9 cellular contexts compared by ENCODE assay signal in the genomic region with DNA sequence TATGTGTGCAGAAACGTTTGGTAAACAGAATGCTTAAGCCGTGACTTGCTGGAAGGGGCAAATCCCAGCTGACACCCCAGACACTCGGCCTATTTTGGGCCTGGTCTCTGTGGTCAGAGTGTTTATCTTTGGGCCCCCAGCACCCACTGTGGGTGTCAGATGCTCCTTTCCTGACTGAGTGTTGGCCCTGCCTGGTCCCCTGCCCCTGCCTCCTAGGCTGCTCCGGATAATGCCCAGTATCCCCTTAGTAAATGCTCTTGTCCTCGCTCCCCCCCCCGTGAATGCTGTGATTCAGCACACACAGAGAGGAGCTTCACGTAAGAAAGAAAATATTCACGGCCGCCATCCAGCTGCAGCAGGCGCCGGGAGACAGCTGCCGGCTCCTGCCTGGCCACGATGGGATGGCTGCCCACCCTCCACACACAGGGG. TPM values are rescaled to one million over a fixed set of nuclear protein-coding genes. Genes with fewer than 3 reads are reported as not detected.
A peak's percentile ranks its signal among the peaks of the same experiment; 100 is the strongest.
DNase-seq lines count a peak whose midpoint lies in the region; ATAC-seq, FAIRE-seq and TF ChIP-seq lines count a peak whose summit lies in the region.
"Had no signal": no experiment of that assay in that cellular context is flagged by ENCODE, and none has a peak within 500 bp of the region (broad histone marks: within the 10 kb centered on the region; RNA-seq: fewer than 3 reads in every experiment).

No MANE protein-coding gene starts in this region.

- peak overlapping the region in 1 of 2 donors; percentile 20 for H3K27ac ChIP-seq in kidney (ENCODE audit: low read depth in 2 of 2, low read length in 2 of 2)
- peak overlapping the region in 20 of 21 experiments; percentile 15 to 88 (median 76) for H3K27ac ChIP-seq in skin epidermis

- no peak for TF ChIP-seq POLR2A in H54 (IDR thresholded peaks at IDR 0.05; ENCODE audit: low read depth, low read length)

- H3K27ac Mint-ChIP-seq in brain, result peak overlapping the region; percentile 79 to 98 (median 93)
- H3K27ac Mint-ChIP-seq: activated B cell treated with CpG ODN at 0.5 μM for 24 hours had no signal

- no peak overlapping the region for H3K9ac ChIP-seq in kidney (ENCODE audit: low read length in 2 of 2)

- intact Hi-C loops in kidney (cut with DNase I), result no loop called here

- TF ChIP-seq CTCF in brain (conservative IDR thresholded peaks at IDR 0.05), result no peak
- no peak for TF ChIP-seq CTCF in kidney (IDR thresholded peaks at IDR 0.05; ENCODE audit: borderline replicate concordance, extremely low read depth, insufficient read depth)

- H3K4me3 ChIP-seq in kidney (ENCODE audit: low read length in 2 of 2) (no peak overlapping the region), skin epidermis (no peak overlapping the region)

- no peaks in the 10 kb centered on the region for H3K36me3 Mint-ChIP-seq in brain

- peaks cover 4 to 10% of the 10 kb centered on the region in 2 donors for H3K4me1 ChIP-seq in kidney (ENCODE audit: control insufficient read depth in 1 of 2, insufficient read depth in 1 of 2, low read depth in 1 of 2, low read length in 2 of 2)

- FAIRE-seq in H54 (lab: Jason Lieb, UNC) (no peak), kidney (lab: Jason Lieb, UNC) (no peak)

- H3K9me3 ChIP-seq in kidney (ENCODE audit: control insufficient read depth in 1 of 2, low read length in 2 of 2), result no peaks in the 10 kb centered on the region

- H3K4me3 Mint-ChIP-seq in brain, result peak overlapping the region; percentile 8 to 69 (median 34)
- H3K4me3 Mint-ChIP-seq: activated B cell treated with CpG ODN at 0.5 μM for 24 hours had no signal

- peaks cover 95% of the 10 kb centered on the region for H3K4me1 Mint-ChIP-seq in brain
- H3K4me1 Mint-ChIP-seq: activated B cell treated with CpG ODN at 0.5 μM for 24 hours had no signal

- DNase-seq in H54 (ENCODE audit: insufficient read length, low spot score) (peak; percentile 67), kidney (peak; percentile 71), kidney glomerular epithelial cell (lab: John Stamatoyannopoulos, UW) (no peak), NCI-H1105 (lab: John Stamatoyannopoulos, UW) (no peak), NCI-H1048 (lab: John Stamatoyannopoulos, UW) (no peak)
- DNase-seq: activated B cell treated with CpG ODN at 0.5 μM for 24 hours had no signal

- no peaks in the 10 kb centered on the region for H3K9me3 Mint-ChIP-seq in brain
- H3K9me3 Mint-ChIP-seq: activated B cell treated with CpG ODN at 0.5 μM for 24 hours had no signal

- ATAC-seq in esophagus mucosa, result no peak

- H3K27me3 Mint-ChIP-seq in brain, result peaks cover 6% of the 10 kb centered on the region
- H3K27me3 Mint-ChIP-seq: activated B cell treated with CpG ODN at 0.5 μM for 24 hours had no signal

- no peaks in the 10 kb centered on the region for H3K36me3 ChIP-seq in kidney (ENCODE audit: control insufficient read depth in 1 of 2, insufficient read depth in 2 of 2, low read length in 2 of 2)

RNA-seq across cellular contexts. Expression of gene ANGPTL2, which starts 11.3 kb away (rescaled TPM):
- polyA plus RNA-seq in brain (ENCODE audit: insufficient read depth, low read depth, low replicate concordance), result 14.9 TPM
- total RNA-seq in kidney, result 12.4 TPM
- polyA plus RNA-seq in kidney (ENCODE audit: insufficient read depth, low read depth, low replicate concordance), result 4.3 TPM
- total RNA-seq in esophagus mucosa, result 2.1 TPM
- total RNA-seq: activated B cell treated with CpG ODN at 0.5 μM for 24 hours had no signal

Comparison
In these comparisons a context has a peak if more than half of its experiments do, and no peak if none do; other contexts are left out.
1. DNase-seq: peak in H54 (single experiment) and kidney (single experiment); none in kidney glomerular epithelial cell (single experiment), NCI-H1105 (single experiment) and NCI-H1048 (single experiment).